In genomic region chr17:57876023-57876865, GRCh38 we compare ENCODE assay signal across 11 cellular contexts. TPM values are rescaled to one million over a fixed set of nuclear protein-coding genes. Genes with fewer than 3 reads are reported as not detected.
DNase-seq lines count a peak whose midpoint lies in the region; ATAC-seq and TF ChIP-seq lines count a peak whose summit lies in the region.
"Had no signal": no experiment of that assay in that cellular context is flagged by ENCODE, and none has a peak within 500 bp of the region (broad histone marks: within the 10 kb centered on the region; RNA-seq: fewer than 3 reads in every experiment).

No MANE protein-coding gene starts in this region.

- H3K36me3 ChIP-seq in mesendoderm (ENCODE audit: control insufficient read depth, insufficient read depth, low read length) (no peaks in the 10 kb centered on the region), transverse colon (no peaks in the 10 kb centered on the region)

- WGBS in mesendoderm (ENCODE audit: extremely low coverage, insufficient coverage, low lambda C conversion rate): no CpG with 5 or more reads among the region's 15 CpGs
- 77 to 85% methylated on average over 4 to 15 of the region's 15 CpGs for WGBS in transverse colon (ENCODE audit: low coverage in 1 of 2), 2 donors

- H3K4ac ChIP-seq in mesendoderm (ENCODE audit: low read depth, low read length): peak overlapping the region; percentile 38

- no peaks in the 10 kb centered on the region for H3K9me3 Mint-ChIP-seq in activated T-helper 2 cell treated with anti-CD3 and anti-CD28 coated beads, Interferon-gamma antibody, Interleukin-2, Interleukin-4, amounts not matched to agents 10 μg/mL and 5 μg/mL and 100 μg/mL, durations not matched to agents 14 hours and 24 hours and 36 hours
- H3K9me3 Mint-ChIP-seq: T-cell had no signal

- H3K4me2 ChIP-seq in mesendoderm (ENCODE audit: low read length): no peak overlapping the region

- no peaks in the 10 kb centered on the region for H3K9me3 ChIP-seq in transverse colon

- TF ChIP-seq CTCF in transverse colon (IDR thresholded peaks at IDR 0.05): no peak

- H3K79me1 ChIP-seq in mesendoderm (ENCODE audit: low read length): peaks cover 2% of the 10 kb centered on the region

- H3K27ac ChIP-seq in caudate nucleus (ENCODE audit: low read depth, low read length) (peak overlapping the region; percentile 96), mesendoderm (ENCODE audit: low read depth, low read length) (peak overlapping the region; percentile 98), transverse colon (peak overlapping the region; percentile 87 to 93 (median 90))

- TF ChIP-seq EP300 in transverse colon (IDR thresholded peaks at IDR 0.05; ENCODE audit: low read depth): no peak

- no peak overlapping the region for H2BK120ac ChIP-seq in mesendoderm (ENCODE audit: low read depth, low read length)

- H3K27ac Mint-ChIP-seq in activated T-helper 2 cell treated with anti-CD3 and anti-CD28 coated beads, Interferon-gamma antibody, Interleukin-2, Interleukin-4, amounts not matched to agents 10 μg/mL and 5 μg/mL and 100 μg/mL, durations not matched to agents 14 hours and 24 hours and 36 hours: no peak overlapping the region
- H3K27ac Mint-ChIP-seq: T-cell had no signal

- no peak for TF ChIP-seq POLR2A in transverse colon (IDR thresholded peaks at IDR 0.05)

- H3K9ac ChIP-seq in mesendoderm (ENCODE audit: low read length): peak overlapping the region; percentile 59

- H2BK15ac ChIP-seq in mesendoderm (replicated peaks; ENCODE audit: low read depth): no peak overlapping the region

- H3K4me1 ChIP-seq in mesendoderm (ENCODE audit: control insufficient read depth, low read depth, low read length) (peaks cover 28% of the 10 kb centered on the region), transverse colon (peaks cover 38 to 60% (median 46%) of the 10 kb centered on the region in 4 donors)

- H4K5ac ChIP-seq in mesendoderm (ENCODE audit: low read length): no peak overlapping the region

- intact Hi-C loops in transverse colon (cut with DNase I; ENCODE audit: low total_unique reads): no loop called here
- intact Hi-C loops in activated T-helper 2 cell treated with anti-CD3 and anti-CD28 coated beads, Interferon-gamma antibody, Interleukin-2, Interleukin-4, amounts not matched to agents 10 μg/mL and 5 μg/mL and 100 μg/mL, durations not matched to agents 14 hours and 24 hours and 36 hours (cut with micrococcal nuclease): no loop called here

- no peak overlapping the region for H4K8ac ChIP-seq in mesendoderm (ENCODE audit: low read depth, low read length)

- H3K23ac ChIP-seq in mesendoderm (ENCODE audit: low read length): peak overlapping the region; percentile 83

- peaks cover 12% of the 10 kb centered on the region for H3K27me3 Mint-ChIP-seq in activated T-helper 2 cell treated with anti-CD3 and anti-CD28 coated beads, Interferon-gamma antibody, Interleukin-2, Interleukin-4, amounts not matched to agents 10 μg/mL and 5 μg/mL and 100 μg/mL, durations not matched to agents 14 hours and 24 hours and 36 hours (ENCODE audit: low read depth)

- peak overlapping the region; percentile 87 for H2AK5ac ChIP-seq in mesendoderm (ENCODE audit: low read length)

- no peak overlapping the region for H3K4me3 Mint-ChIP-seq in activated T-helper 2 cell treated with anti-CD3 and anti-CD28 coated beads, Interferon-gamma antibody, Interleukin-2, Interleukin-4, amounts not matched to agents 10 μg/mL and 5 μg/mL and 100 μg/mL, durations not matched to agents 14 hours and 24 hours and 36 hours (ENCODE audit: low read depth)

- DNase-seq in NCI-H2171 treated with DMSO at 0.1 percent for 48 hours (lab: John Stamatoyannopoulos, UW): peak; percentile 54
- DNase-seq in NCI-H2171 (lab: John Stamatoyannopoulos, UW): no peak
- DNase-seq in caudate nucleus (lab: John Stamatoyannopoulos, UW): no peak
- DNase-seq in mesendoderm: no peak
- DNase-seq in transverse colon: no peak
- DNase-seq in activated T-helper 2 cell treated with anti-CD3 and anti-CD28 coated beads, Interferon-gamma antibody, Interleukin-2, Interleukin-4, amounts not matched to agents 10 μg/mL and 5 μg/mL and 100 μg/mL, durations not matched to agents 14 hours and 24 hours and 36 hours (ENCODE audit: low spot score): no peak
- DNase-seq in NCI-H82 treated with DMSO at 0.1 percent for 48 hours (lab: John Stamatoyannopoulos, UW; ENCODE audit: unreplicated experiment): no peak
- DNase-seq: NCI-H2081; stimulated activated CD4-positive, alpha-beta T cell treated with anti-CD3 and anti-CD28 coated beads, Interleukin-4, amount 100 ng/mL, for 24 hours; T-cell had no signal

- in situ Hi-C loops in transverse colon (cut with MboI; ENCODE audit: low pct_ligation_motif_present in 1 of 4, low pct_unique_long_range_greater_than_20kb in 1 of 4, low sequenced_read_pairs in 3 of 4): no loop called here

- H3K27me3 ChIP-seq in mesendoderm (ENCODE audit: insufficient read depth, low read length, poor library complexity) (no peaks in the 10 kb centered on the region), transverse colon (no peaks in the 10 kb centered on the region)

- no peaks in the 10 kb centered on the region for H3K79me2 ChIP-seq in mesendoderm (ENCODE audit: control insufficient read depth, insufficient read depth, low read length)

- H3K18ac ChIP-seq in mesendoderm (ENCODE audit: low read length): peak overlapping the region; percentile 86

- H3K56ac ChIP-seq in mesendoderm (ENCODE audit: low read length): peak overlapping the region; percentile 84

- H3K4me3 ChIP-seq in mesendoderm (ENCODE audit: low read length): no peak overlapping the region
- no peak overlapping the region for H3K4me3 ChIP-seq in transverse colon

- H3K4me1 Mint-ChIP-seq in activated T-helper 2 cell treated with anti-CD3 and anti-CD28 coated beads, Interferon-gamma antibody, Interleukin-2, Interleukin-4, amounts not matched to agents 10 μg/mL and 5 μg/mL and 100 μg/mL, durations not matched to agents 14 hours and 24 hours and 36 hours (ENCODE audit: low read depth): peaks cover 13% of the 10 kb centered on the region

- peak overlapping the region; percentile 81 for H2BK5ac ChIP-seq in mesendoderm (ENCODE audit: low read length)

- no peak for ATAC-seq in HG03457 (IDR thresholded peaks at IDR 0.05; ENCODE audit: unreplicated experiment)
- ATAC-seq: T-cell had no signal

- no peaks in the 10 kb centered on the region for H3K36me3 Mint-ChIP-seq in activated T-helper 2 cell treated with anti-CD3 and anti-CD28 coated beads, Interferon-gamma antibody, Interleukin-2, Interleukin-4, amounts not matched to agents 10 μg/mL and 5 μg/mL and 100 μg/mL, durations not matched to agents 14 hours and 24 hours and 36 hours (ENCODE audit: low read depth)
- H3K36me3 Mint-ChIP-seq: T-cell had no signal

RNA-seq across cellular contexts. Expression of gene MRPS23, which starts 26.4 kb away (rescaled TPM):
- polyA plus RNA-seq in mesendoderm (2013, experiment 1 of 2): 33.9 TPM
- polyA plus RNA-seq in mesendoderm (2013, experiment 2 of 2): 35.9 TPM
- total RNA-seq in transverse colon: 10 to 100 TPM in 1 of 4 donors, 1 to 10 TPM in 2, under 1 TPM in 1; 0.37 to 11.1 (median 6.5) TPM
- total RNA-seq in activated T-helper 2 cell treated with anti-CD3 and anti-CD28 coated beads, Interferon-gamma antibody, Interleukin-2, Interleukin-4, amounts not matched to agents 10 μg/mL and 5 μg/mL and 100 μg/mL, durations not matched to agents 14 hours and 24 hours and 36 hours: 69.5 and 71.6 TPM in 2 replicates
